Comparison of ENCODE assay signal across 24 cellular contexts in the genomic region with DNA sequence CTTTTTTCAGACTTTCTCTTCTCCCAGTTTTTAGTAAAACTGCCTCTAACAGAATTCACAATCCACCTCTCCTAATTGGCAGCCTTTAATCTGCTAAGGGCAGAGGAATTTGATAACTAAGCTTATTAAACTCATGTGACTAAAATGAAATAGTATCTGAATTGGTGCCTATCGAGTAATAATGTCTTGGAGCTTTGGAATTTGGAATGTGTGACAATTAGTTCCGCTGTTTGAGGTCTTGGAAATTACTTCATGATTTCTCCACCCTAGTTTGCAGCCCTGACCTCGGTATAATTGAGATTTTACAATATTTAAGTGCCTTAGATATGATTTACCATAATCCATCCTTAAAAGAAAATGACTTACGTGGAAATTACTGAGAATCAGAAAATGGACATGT.
DNase-seq lines count a peak whose midpoint lies in the region; TF ChIP-seq lines count a peak whose summit lies in the region.
"Had no signal": no experiment of that assay in that cellular context is flagged by ENCODE, and none has a peak within 500 bp of the region (broad histone marks: within the 10 kb centered on the region; RNA-seq: fewer than 3 reads in every experiment).

No MANE protein-coding gene starts in this region.

- TF ChIP-seq CTCF in A673 (conservative IDR thresholded peaks at IDR 0.05; ENCODE audit: low read depth, low read length) (no peak), retinal pigment epithelial cell (conservative IDR thresholded peaks at IDR 0.05; ENCODE audit: low read depth, low read length) (no peak), glutamatergic neuron (IDR thresholded peaks at IDR 0.05; ENCODE audit: partially characterized antibody, unreplicated experiment) (no peak), testis (IDR thresholded peaks at IDR 0.05) (no peak)

- TF ChIP-seq POLR2A in testis (IDR thresholded peaks at IDR 0.05) = no peak

- CTCF ChIA-PET in A673 (lab: Charles Lee) = interaction anchor here (0.7 kb wide), 1 partner anchor 194 kb away, joined by 3 read pairs; no protein-coding TSS in a partner anchor

- no peak overlapping the region for H3K27ac ChIP-seq in A673 (ENCODE audit: low read depth, low read length, poor library complexity, severe bottlenecking)
- peak overlapping the region; percentile 55 for H3K27ac ChIP-seq in SJCRH30
- no peak overlapping the region for H3K27ac ChIP-seq in testis
- H3K27ac ChIP-seq: 22Rv1, A549, BLaER1 had no signal

- H3K27me3 ChIP-seq in A673 (replicated peaks; ENCODE audit: insufficient read depth, low read depth, low read length, poor library complexity) (no peaks in the 10 kb centered on the region), SJCRH30 (no peaks in the 10 kb centered on the region), testis (no peaks in the 10 kb centered on the region)
- H3K27me3 ChIP-seq: BE2C, BLaER1 had no signal

- 79 to 94% methylated on average over 4 of the region's 4 CpGs for WGBS in testis, 2 donors

- no TSS peak for BruUV-seq in A673 (replicated peaks; lab: Mats Ljungman, UMichigan)

- no peaks in the 10 kb centered on the region for H3K36me3 ChIP-seq in A673 (ENCODE audit: insufficient read depth, low read length, poor library complexity, severe bottlenecking)
- no peaks in the 10 kb centered on the region for H3K36me3 ChIP-seq in SJCRH30
- no peaks in the 10 kb centered on the region for H3K36me3 ChIP-seq in testis (ENCODE audit: low read depth, missing control alignments)
- H3K36me3 ChIP-seq: BE2C, BLaER1 had no signal

- H3K4me1 ChIP-seq in A673 (ENCODE audit: insufficient read depth, low read length, poor library complexity, severe bottlenecking) = peaks cover 6% of the 10 kb centered on the region
- H3K4me1 ChIP-seq in SJCRH30 = peaks cover 11% of the 10 kb centered on the region
- H3K4me1 ChIP-seq in testis = peaks cover 4% of the 10 kb centered on the region
- H3K4me1 ChIP-seq: BE2C had no signal

- H3K4me1 Mint-ChIP-seq in glutamatergic neuron (ENCODE audit: low read depth, unreplicated experiment) = no peaks in the 10 kb centered on the region
- H3K4me1 Mint-ChIP-seq: CD14-positive monocyte; CD8-positive, alpha-beta memory T cell had no signal

- peaks cover 5% of the 10 kb centered on the region for H3K27me3 Mint-ChIP-seq in glutamatergic neuron (ENCODE audit: unreplicated experiment)
- H3K27me3 Mint-ChIP-seq: CD4-positive, CD25-positive, alpha-beta regulatory T cell had no signal

- H3K4me3 ChIP-seq in A673 (ENCODE audit: low read depth, low read length, poor library complexity, severe bottlenecking) (no peak overlapping the region), SJCRH30 (no peak overlapping the region), retinal pigment epithelial cell (ENCODE audit: low read length) (no peak overlapping the region), testis (no peak overlapping the region)
- H3K4me3 ChIP-seq: A549, BLaER1 had no signal

- H3K9me3 Mint-ChIP-seq in glutamatergic neuron (ENCODE audit: unreplicated experiment) = peaks cover 2% of the 10 kb centered on the region
- H3K9me3 Mint-ChIP-seq: CD8-positive, alpha-beta memory T cell had no signal

- intact Hi-C loops in A673 (cut with micrococcal nuclease; ENCODE audit: unreplicated experiment) (no loop called here), testis (cut with DNase I; ENCODE audit: low total_unique reads) (no loop called here)

- peak; percentile 56 for DNase-seq in A673 (ENCODE audit: low spot score)
- DNase-seq in SJCRH30 = peak in 1 of 2 experiments; percentile 27
- peak; percentile 84 for DNase-seq in retinal pigment epithelial cell (ENCODE audit: low read depth)
- DNase-seq in GM03348 (ENCODE audit: low spot score) = no peak
- DNase-seq in glutamatergic neuron = no peak
- no peak for DNase-seq in testis
- DNase-seq: ACHN; BE2C; C1 segment of cervical spinal cord; CD4-positive, alpha-beta memory T cell; CD4-positive, CD25-positive, alpha-beta regulatory T cell; CD8-positive, alpha-beta memory T cell; COR-L47; DMS 273 treated with DMSO at 0.1 percent for 48 hours; DMS153; DMS53; DMS79; DND-41; EL; GDM1 had no signal

- no peak overlapping the region for H3K27ac Mint-ChIP-seq in glutamatergic neuron (ENCODE audit: unreplicated experiment)
- H3K27ac Mint-ChIP-seq: CD14-positive monocyte; CD4-positive, alpha-beta memory T cell; CD4-positive, CD25-positive, alpha-beta regulatory T cell; CD8-positive, alpha-beta memory T cell had no signal

- POLR2A ChIA-PET in A673 (lab: Charles Lee; ENCODE audit: low non-redundant PET) = no interaction called here

- no peaks in the 10 kb centered on the region for H3K9me3 ChIP-seq in A673 (ENCODE audit: low read depth, low read length, poor library complexity, severe bottlenecking)
- no peaks in the 10 kb centered on the region for H3K9me3 ChIP-seq in SJCRH30 (replicated peaks)
- no peaks in the 10 kb centered on the region for H3K9me3 ChIP-seq in testis
- H3K9me3 ChIP-seq: A549, BE2C, BLaER1 had no signal

- no peak overlapping the region for H3K4me3 Mint-ChIP-seq in glutamatergic neuron (ENCODE audit: unreplicated experiment)
- H3K4me3 Mint-ChIP-seq: CD14-positive monocyte; CD4-positive, alpha-beta memory T cell; CD4-positive, CD25-positive, alpha-beta regulatory T cell; CD8-positive, alpha-beta memory T cell had no signal

- no peaks in the 10 kb centered on the region for H3K36me3 Mint-ChIP-seq in glutamatergic neuron (ENCODE audit: unreplicated experiment)
- H3K36me3 Mint-ChIP-seq: CD4-positive, alpha-beta memory T cell; CD4-positive, CD25-positive, alpha-beta regulatory T cell; CD8-positive, alpha-beta memory T cell had no signal

Comparison
In these comparisons a context has a peak if more than half of its experiments do, and no peak if none do; other contexts are left out.
1. DNase-seq: peak in A673 (single experiment) and retinal pigment epithelial cell (single experiment); none in GM03348 (single experiment), glutamatergic neuron (single experiment) and testis (single experiment).